Comparison of ENCODE assay signal across 8 cellular contexts in genomic region chr17:21119247-21119944, GRCh38. TPM values are rescaled to one million over a fixed set of nuclear protein-coding genes. Genes with fewer than 3 reads are reported as not detected.
DNase-seq lines count a peak whose midpoint lies in the region; ATAC-seq and FAIRE-seq lines count a peak whose summit lies in the region.

No MANE protein-coding gene starts in this region.

- no peak overlapping the region for H2BK12ac ChIP-seq in neuronal stem cell (ENCODE audit: low read length)

- H3K36me3 ChIP-seq in neuronal stem cell (replicated peaks in 1 of 2; ENCODE audit: control insufficient read depth in 2 of 2, insufficient read depth in 2 of 2, low read length in 2 of 2) (no peaks in the 10 kb centered on the region), stomach smooth muscle (ENCODE audit: control insufficient read depth in 2 of 2, insufficient read depth in 2 of 2, low read length in 2 of 2) (no peaks in the 10 kb centered on the region)

- WGBS in neuronal stem cell (ENCODE audit: extremely low coverage in 2 of 2, insufficient read length in 2 of 2, insufficient replicate concordance in 1 of 2), 2 donors, result no CpG with 5 or more reads among the region's 25 CpGs

- H3K18ac ChIP-seq in neuronal stem cell (ENCODE audit: low read length), result no peak overlapping the region

- no peak overlapping the region for H3K27ac ChIP-seq in neuronal stem cell (replicated peaks; ENCODE audit: low read length)
- H3K27ac ChIP-seq in stomach smooth muscle (ENCODE audit: low read length), result peak overlapping the region; percentile 19

- H4K91ac ChIP-seq in neuronal stem cell (ENCODE audit: low read depth, low read length, poor library complexity), result no peak overlapping the region

- peak; percentile 65 to 75 for ATAC-seq in activated T-cell treated with anti-CD3 and anti-CD28 coated beads, Interleukin-2, amount 50 U/mL, for 72 hours (replicated peaks in 1 of 2)
- ATAC-seq in GM18873 (IDR thresholded peaks at IDR 0.05; ENCODE audit: low FRiP score, unreplicated experiment), result no peak

- DNase-seq in ELF-1 (ENCODE audit: low read depth, low spot score) (peak; percentile 75), HTR-8/SVneo (ENCODE audit: insufficient read length, low spot score) (peak; percentile 93), RCC 7860 (ENCODE audit: low spot score) (peak; percentile 43), fibroblast of peridontal ligament (ENCODE audit: extremely low read depth) (peak; percentile 75), neuronal stem cell (ENCODE audit: low spot score) (peak; percentile 59)
- peak; percentile 67 to 69 for DNase-seq in activated T-cell treated with anti-CD3 and anti-CD28 coated beads, Interleukin-2, amount 50 U/mL, for 72 hours

- H3K4me1 ChIP-seq in neuronal stem cell (ENCODE audit: control insufficient read depth in 2 of 2, insufficient read depth in 1 of 2, low read depth in 1 of 2, low read length in 2 of 2), result no peaks in the 10 kb centered on the region
- H3K4me1 ChIP-seq in stomach smooth muscle (ENCODE audit: control insufficient read depth, insufficient read depth, low read length), result peaks cover 4% of the 10 kb centered on the region

- H3K9ac ChIP-seq in neuronal stem cell (ENCODE audit: low read depth, low read length, poor library complexity) (no peak overlapping the region), stomach smooth muscle (ENCODE audit: low read length in 2 of 2) (no peak overlapping the region)

- no peaks in the 10 kb centered on the region for H3K36me3 Mint-ChIP-seq in activated T-cell treated with anti-CD3 and anti-CD28 coated beads, Interleukin-2, amount 50 U/mL, for 72 hours (ENCODE audit: insufficient read depth in 2 of 2)

- peak overlapping the region; percentile 1 to 9 for H3K4me3 Mint-ChIP-seq in activated T-cell treated with anti-CD3 and anti-CD28 coated beads, Interleukin-2, amount 50 U/mL, for 72 hours

- FAIRE-seq in HTR-8/SVneo (lab: Jason Lieb, UNC) (peak; percentile 96), RCC 7860 (lab: Jason Lieb, UNC) (no peak)

- no peak overlapping the region for H3K14ac ChIP-seq in neuronal stem cell (ENCODE audit: low read length)

- no peak overlapping the region for H3K27ac Mint-ChIP-seq in activated T-cell treated with anti-CD3 and anti-CD28 coated beads, Interleukin-2, amount 50 U/mL, for 72 hours

- H3K4ac ChIP-seq in neuronal stem cell (ENCODE audit: low read length), result no peak overlapping the region

- H4K8ac ChIP-seq in neuronal stem cell (ENCODE audit: low read depth, low read length), result no peak overlapping the region

- H2AFZ ChIP-seq in neuronal stem cell (ENCODE audit: low read length), result peak overlapping the region; percentile 68

- H2BK120ac ChIP-seq in neuronal stem cell (ENCODE audit: low read depth, low read length), result no peak overlapping the region

- no peak overlapping the region for H2BK5ac ChIP-seq in neuronal stem cell (ENCODE audit: low read length)

- H2AK5ac ChIP-seq in neuronal stem cell (ENCODE audit: low read depth, low read length), result no peak overlapping the region

- no peaks in the 10 kb centered on the region for H3K9me3 Mint-ChIP-seq in activated T-cell treated with anti-CD3 and anti-CD28 coated beads, Interleukin-2, amount 50 U/mL, for 72 hours

- peaks cover 5% of the 10 kb centered on the region for H3K27me3 Mint-ChIP-seq in activated T-cell treated with anti-CD3 and anti-CD28 coated beads, Interleukin-2, amount 50 U/mL, for 72 hours (ENCODE audit: low read depth)

- H3K4me3 ChIP-seq in neuronal stem cell (ENCODE audit: low read length in 2 of 2) (no peak overlapping the region), stomach smooth muscle (ENCODE audit: low read length in 2 of 2) (peak overlapping the region; percentile 54)

- H3K4me1 Mint-ChIP-seq in activated T-cell treated with anti-CD3 and anti-CD28 coated beads, Interleukin-2, amount 50 U/mL, for 72 hours (ENCODE audit: low read depth), result peaks cover 14% of the 10 kb centered on the region

- no peak overlapping the region for H3K4me2 ChIP-seq in neuronal stem cell (ENCODE audit: insufficient read depth, low read length, poor library complexity, severe bottlenecking)

- no peak overlapping the region for H2BK15ac ChIP-seq in neuronal stem cell (ENCODE audit: low read length)

- H3K23ac ChIP-seq in neuronal stem cell (ENCODE audit: low read depth, low read length, poor library complexity), result no peak overlapping the region

- no peaks in the 10 kb centered on the region for H3K79me1 ChIP-seq in neuronal stem cell (ENCODE audit: low read depth, low read length)

- H3K27me3 ChIP-seq in neuronal stem cell (ENCODE audit: control insufficient read depth in 3 of 3, insufficient read depth in 3 of 3, low read depth in 1 of 3, low read length in 3 of 3) (peaks cover 0 to 23% (median 0%) of the 10 kb centered on the region in 3 experiments), stomach smooth muscle (ENCODE audit: control insufficient read depth in 1 of 2, insufficient read depth in 2 of 2, low read length in 2 of 2) (no peaks in the 10 kb centered on the region)

- H3K9me3 ChIP-seq in neuronal stem cell (replicated peaks in 1 of 2; ENCODE audit: control insufficient read depth in 2 of 2, insufficient read depth in 1 of 2, low read depth in 1 of 2, low read length in 2 of 2), result no peaks in the 10 kb centered on the region
- H3K9me3 ChIP-seq in stomach smooth muscle (ENCODE audit: control insufficient read depth in 2 of 2, low read length in 2 of 2), result no peaks in the 10 kb centered on the region

RNA-seq across cellular contexts. Expression of gene DHRS7B, which starts 7.4 kb away (rescaled TPM):
- total RNA-seq in activated T-cell treated with anti-CD3 and anti-CD28 coated beads, Interleukin-2, amount 50 U/mL, for 72 hours, result 10 to 100 TPM; 19.5 to 21.4 TPM
- polyA plus RNA-seq in neuronal stem cell (2013, experiment 1 of 2), result 23.9 TPM
- polyA plus RNA-seq in neuronal stem cell (2013, experiment 2 of 2), result 26.1 TPM

Comparison
In these comparisons a context has a peak if more than half of its experiments do, and no peak if none do; other contexts are left out.
1. DNase-seq: peak in every context shown above with its lines; median percentile 93 in HTR-8/SVneo; 75 in ELF-1; 75 in fibroblast of peridontal ligament; 68 in activated T-cell treated with anti-CD3 and anti-CD28 coated beads, Interleukin-2, amount 50 U/mL, for 72 hours; 59 in neuronal stem cell; 43 in RCC 7860.
2. H3K4me3 ChIP-seq: peak in stomach smooth muscle (2 of 2); none in neuronal stem cell (0 of 2).